In the genomic region with DNA sequence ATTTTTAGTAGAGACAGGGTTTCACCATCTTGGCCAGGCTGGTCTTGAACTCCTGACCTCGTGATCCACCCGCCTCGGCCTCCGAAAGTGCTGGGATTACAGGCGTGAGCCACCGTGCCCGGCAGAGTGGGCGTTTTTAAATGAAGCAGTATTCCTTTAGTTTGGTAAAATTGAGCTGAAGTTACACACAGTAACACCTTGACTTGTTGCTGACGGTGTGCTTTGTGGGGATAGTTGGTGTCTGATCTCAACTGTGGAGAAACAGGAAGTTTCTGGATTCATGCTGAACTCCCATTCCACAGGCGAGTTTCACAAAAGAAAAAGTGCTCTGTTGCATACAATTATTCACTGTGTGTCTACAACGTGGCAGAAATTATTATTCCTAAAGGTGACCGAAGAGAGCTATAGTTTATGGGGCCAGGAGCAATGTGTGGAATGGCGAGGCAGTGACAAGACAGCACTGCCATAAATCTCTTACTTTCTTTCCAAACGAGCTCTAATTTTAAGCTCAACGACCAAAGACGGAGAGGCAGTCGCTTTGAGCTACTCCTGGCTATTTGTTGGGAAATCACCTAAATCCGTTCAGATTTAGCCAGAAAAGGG, we compare ENCODE assay signal across 8 cellular contexts. TPM values are rescaled to one million over a fixed set of nuclear protein-coding genes. Genes with fewer than 3 reads are reported as not detected.
DNase-seq lines count a peak whose midpoint lies in the region; TF ChIP-seq lines count a peak whose summit lies in the region.

No MANE protein-coding gene starts in this region.

- POLR2A ChIA-PET in activated CD4-positive, alpha-beta memory T cell treated with anti-CD3 and anti-CD28 coated beads, Interleukin-2, amount 10 ng/mL, durations not matched to agents 7 days and 5 days (lab: Charles Lee) = interaction anchor here (0.7 to 1.2 kb wide), 5 partner anchors 11 to 246 kb away, joined by 3 to 5 read pairs (median 3); no protein-coding TSS in a partner anchor

- peak overlapping the region; percentile 83 for H3K4me3 Mint-ChIP-seq in activated T-cell treated with anti-CD3 and anti-CD28 coated beads, Interleukin-2, amount 50 U/mL, for 24 hours
- H3K4me3 Mint-ChIP-seq in activated CD4-positive, alpha-beta memory T cell treated with anti-CD3 and anti-CD28 coated beads, Interleukin-2, amount 10 ng/mL, durations not matched to agents 7 days and 5 days = peak overlapping the region; percentile 78
- peak overlapping the region; percentile 86 to 90 (median 88) for H3K4me3 Mint-ChIP-seq in immature natural killer cell

- CTCF ChIA-PET in activated CD4-positive, alpha-beta memory T cell treated with anti-CD3 and anti-CD28 coated beads, Interleukin-2, amount 10 ng/mL, durations not matched to agents 7 days and 5 days (lab: Charles Lee) = interaction anchor here (0.8 to 1.5 kb wide), 4 partner anchors 10 to 517 kb away, joined by 3 to 5 read pairs (median 3); no protein-coding TSS in a partner anchor

- H3K9me3 ChIP-seq in suprapubic skin = no peaks in the 10 kb centered on the region

- no peaks in the 10 kb centered on the region for H3K36me3 ChIP-seq in suprapubic skin

- TF ChIP-seq POLR2A in suprapubic skin (IDR thresholded peaks at IDR 0.05) = no peak

- H3K27me3 ChIP-seq in suprapubic skin = no peaks in the 10 kb centered on the region

- H3K27me3 Mint-ChIP-seq in activated T-cell treated with anti-CD3 and anti-CD28 coated beads, Interleukin-2, amount 50 U/mL, for 24 hours = peaks cover 22% of the 10 kb centered on the region
- peaks cover 28% of the 10 kb centered on the region for H3K27me3 Mint-ChIP-seq in activated CD4-positive, alpha-beta memory T cell treated with anti-CD3 and anti-CD28 coated beads, Interleukin-2, amount 10 ng/mL, durations not matched to agents 7 days and 5 days
- peaks cover 3 to 28% (median 11%) of the 10 kb centered on the region in 3 donors for H3K27me3 Mint-ChIP-seq in immature natural killer cell (ENCODE audit: low read depth in 3 of 3)

- no peak for TF ChIP-seq EP300 in suprapubic skin (IDR thresholded peaks at IDR 0.05)

- H3K4me1 Mint-ChIP-seq in activated T-cell treated with anti-CD3 and anti-CD28 coated beads, Interleukin-2, amount 50 U/mL, for 24 hours (ENCODE audit: low read depth) = peaks cover 26% of the 10 kb centered on the region
- peaks cover 32% of the 10 kb centered on the region for H3K4me1 Mint-ChIP-seq in activated CD4-positive, alpha-beta memory T cell treated with anti-CD3 and anti-CD28 coated beads, Interleukin-2, amount 10 ng/mL, durations not matched to agents 7 days and 5 days
- peaks cover 16 to 37% of the 10 kb centered on the region in 2 donors for H3K4me1 Mint-ChIP-seq in immature natural killer cell

- no peak overlapping the region for H3K27ac ChIP-seq in suprapubic skin

- peak overlapping the region; percentile 65 for H3K27ac Mint-ChIP-seq in activated T-cell treated with anti-CD3 and anti-CD28 coated beads, Interleukin-2, amount 50 U/mL, for 24 hours
- no peak overlapping the region for H3K27ac Mint-ChIP-seq in activated CD4-positive, alpha-beta memory T cell treated with anti-CD3 and anti-CD28 coated beads, Interleukin-2, amount 10 ng/mL, durations not matched to agents 7 days and 5 days
- peak overlapping the region in 2 of 6 donors; percentile 59 to 71 for H3K27ac Mint-ChIP-seq in immature natural killer cell

- TF ChIP-seq CTCF in suprapubic skin (IDR thresholded peaks at IDR 0.05) = no peak

- H3K4me1 ChIP-seq in suprapubic skin = peaks cover 22% of the 10 kb centered on the region

- 44% methylated on average over 18 of the region's 18 CpGs for WGBS in suprapubic skin

- peaks cover 11% of the 10 kb centered on the region for H3K36me3 Mint-ChIP-seq in activated T-cell treated with anti-CD3 and anti-CD28 coated beads, Interleukin-2, amount 50 U/mL, for 24 hours (ENCODE audit: low read depth)
- peaks cover 27% of the 10 kb centered on the region for H3K36me3 Mint-ChIP-seq in activated CD4-positive, alpha-beta memory T cell treated with anti-CD3 and anti-CD28 coated beads, Interleukin-2, amount 10 ng/mL, durations not matched to agents 7 days and 5 days (ENCODE audit: low read depth)
- peaks cover 7 to 15% (median 12%) of the 10 kb centered on the region in 3 donors for H3K36me3 Mint-ChIP-seq in immature natural killer cell

- H3K9me3 Mint-ChIP-seq in activated T-cell treated with anti-CD3 and anti-CD28 coated beads, Interleukin-2, amount 50 U/mL, for 24 hours = no peaks in the 10 kb centered on the region
- no peaks in the 10 kb centered on the region for H3K9me3 Mint-ChIP-seq in activated CD4-positive, alpha-beta memory T cell treated with anti-CD3 and anti-CD28 coated beads, Interleukin-2, amount 10 ng/mL, durations not matched to agents 7 days and 5 days
- no peaks in the 10 kb centered on the region for H3K9me3 Mint-ChIP-seq in immature natural killer cell

- peak overlapping the region; percentile 68 for H3K4me3 ChIP-seq in suprapubic skin

- no peak for DNase-seq in activated T-cell treated with anti-CD3 and anti-CD28 coated beads, Interleukin-2, amount 50 U/mL, for 24 hours
- DNase-seq in activated T-cell treated with anti-CD3 and anti-CD28 coated beads for 4 hours = no peak
- DNase-seq in activated CD4-positive, alpha-beta memory T cell treated with anti-CD3 and anti-CD28 coated beads, Interleukin-2, amount 10 ng/mL, durations not matched to agents 7 days and 5 days = no peak
- no peak for DNase-seq in immature natural killer cell
- no peak for DNase-seq in suprapubic skin (ENCODE audit: low spot score in 2 of 2)
- no peak for DNase-seq in DMS114 treated with DMSO at 0.1 percent for 48 hours (lab: John Stamatoyannopoulos, UW; ENCODE audit: unreplicated experiment)
- DNase-seq in COLO829 (ENCODE audit: low spot score) = no peak
- DNase-seq in AG08396 (ENCODE audit: low spot score) = no peak

RNA-seq across cellular contexts. Expression of gene CABYR, which starts 0.5 kb away (rescaled TPM):
- total RNA-seq in activated CD4-positive, alpha-beta memory T cell treated with anti-CD3 and anti-CD28 coated beads, Interleukin-2, amount 10 ng/mL, durations not matched to agents 7 days and 5 days = under 1 TPM; 0.48 to 0.95 TPM
- not detected for polyA plus RNA-seq in immature natural killer cell
- 1 to 10 TPM in 3 of 4 donors, under 1 TPM in 1; 0.76 to 3.6 (median 1.2) TPM for total RNA-seq in suprapubic skin
